ENCODE assay signal across 18 cellular contexts in genomic region chr7:155483868-155484325, GRCh38. TPM values are rescaled to one million over a fixed set of nuclear protein-coding genes. Genes with fewer than 3 reads are reported as not detected.
A peak's percentile ranks its signal among the peaks of the same experiment; 100 is the strongest.
DNase-seq lines count a peak whose midpoint lies in the region; ATAC-seq, FAIRE-seq and TF ChIP-seq lines count a peak whose summit lies in the region.
"Had no signal": no experiment of that assay in that cellular context is flagged by ENCODE, and none has a peak within 500 bp of the region (broad histone marks: within the 10 kb centered on the region; RNA-seq: fewer than 3 reads in every experiment).

No MANE protein-coding gene starts in this region.

- dilution Hi-C loops in mammary epithelial cell (cut with HindIII; ENCODE audit: low sequenced_read_pairs): no loop called here

- H3K4me3 ChIP-seq in right cardiac atrium (ENCODE audit: low read length) (no peak overlapping the region), mammary epithelial cell (replicated peaks in 1 of 3; ENCODE audit: insufficient read depth in 1 of 3, low read depth in 2 of 3, low read length in 3 of 3) (no peak overlapping the region), kidney (ENCODE audit: low read length in 2 of 2) (no peak overlapping the region), upper lobe of right lung (no peak overlapping the region)

- H3K27ac ChIP-seq in right cardiac atrium (ENCODE audit: low read length) (no peak overlapping the region), mammary epithelial cell (ENCODE audit: insufficient read depth, low read depth, low read length) (no peak overlapping the region), kidney (ENCODE audit: low read depth in 2 of 2, low read length in 2 of 2) (no peak overlapping the region), upper lobe of right lung (no peak overlapping the region)
- H3K27ac ChIP-seq: HL-60, parathyroid adenoma had no signal

- H2AFZ ChIP-seq in mammary epithelial cell (ENCODE audit: low read depth, low read length): no peak overlapping the region
- H2AFZ ChIP-seq: parathyroid adenoma had no signal

- H3K4me2 ChIP-seq in mammary epithelial cell (ENCODE audit: insufficient read depth, low read depth, low read length): peak overlapping the region; percentile 43

- ATAC-seq in Right ventricle myocardium superior (ENCODE audit: poor library complexity): peak; percentile 31
- no peak for ATAC-seq in right cardiac atrium
- ATAC-seq in upper lobe of right lung: peak; percentile 48
- no peak for ATAC-seq in HG03354 (IDR thresholded peaks at IDR 0.05; ENCODE audit: poor library complexity, severe bottlenecking, unreplicated experiment)

- H3K79me2 ChIP-seq in mammary epithelial cell (ENCODE audit: insufficient read depth, low read length): no peaks in the 10 kb centered on the region
- H3K79me2 ChIP-seq: parathyroid adenoma had no signal

- H3K27me3 ChIP-seq in right cardiac atrium (ENCODE audit: control insufficient read depth, insufficient read depth) (no peaks in the 10 kb centered on the region), mammary epithelial cell (ENCODE audit: insufficient read depth, low read length) (no peaks in the 10 kb centered on the region), upper lobe of right lung (peaks cover 40% of the 10 kb centered on the region)

- intact Hi-C loops in Right ventricle myocardium superior (cut with DNase I): no loop called here
- intact Hi-C loops in right cardiac atrium (cut with DNase I): no loop called here
- intact Hi-C loops in mammary epithelial cell (cut with micrococcal nuclease): no loop called here
- intact Hi-C loops in kidney (cut with DNase I): no loop called here
- intact Hi-C loops in upper lobe of right lung (cut with DNase I): no loop called here

- H3K36me3 ChIP-seq in mammary epithelial cell (ENCODE audit: insufficient read depth, low read length) (no peaks in the 10 kb centered on the region), kidney (ENCODE audit: control insufficient read depth in 1 of 2, insufficient read depth in 2 of 2, low read length in 2 of 2) (no peaks in the 10 kb centered on the region), upper lobe of right lung (no peaks in the 10 kb centered on the region)

- CTCF ChIA-PET in mammary epithelial cell (lab: Charles Lee; ENCODE audit: low non-redundant PET): no interaction called here

- H4K20me1 ChIP-seq in mammary epithelial cell (ENCODE audit: insufficient read depth, low read length): no peaks in the 10 kb centered on the region

- BruUV-seq in mammary epithelial cell (replicated peaks; lab: Mats Ljungman, UMichigan): no TSS peak

- TF ChIP-seq CTCF in mammary epithelial cell (conservative IDR thresholded peaks at IDR 0.05 in 1 of 2, IDR thresholded peaks at IDR 0.05 in 1 of 2; ENCODE audit: extremely low read depth in 1 of 2, insufficient read depth in 1 of 2, low read depth in 1 of 2, low read length in 2 of 2) (no peak), kidney (IDR thresholded peaks at IDR 0.05; ENCODE audit: borderline replicate concordance, extremely low read depth, insufficient read depth) (no peak), upper lobe of right lung (IDR thresholded peaks at IDR 0.05) (no peak)

- H3K9ac ChIP-seq in mammary epithelial cell (ENCODE audit: insufficient read depth, low read length) (no peak overlapping the region), kidney (ENCODE audit: low read length in 2 of 2) (no peak overlapping the region)
- H3K9ac ChIP-seq: parathyroid adenoma had no signal

- in situ Hi-C loops in mammary epithelial cell (cut with MboI; ENCODE audit: low sequenced_read_pairs in 2 of 2): no loop called here

- DNase-seq in Right ventricle myocardium superior (no peak), right cardiac atrium (no peak), mammary epithelial cell (peak; percentile 66), kidney (peak; percentile 66), upper lobe of right lung (no peak), occipital lobe (lab: John Stamatoyannopoulos, UW) (no peak), EL (no peak)
- DNase-seq: CD4-positive, alpha-beta memory T cell; Karpas-422; NCI-H146; NCI-H524; stimulated activated CD4-positive, alpha-beta T cell treated with anti-CD3 and anti-CD28 coated beads, Interleukin-12 subunit alpha, Interleukin-12 subunit beta, amount 100 ng/mL, for 4 hours had no signal

- no peak for FAIRE-seq in kidney (lab: Jason Lieb, UNC)
- FAIRE-seq: islet of Langerhans, urothelium cell line had no signal

- H3K9me3 ChIP-seq in right cardiac atrium (ENCODE audit: control insufficient read depth, low read length): no peaks in the 10 kb centered on the region
- no peaks in the 10 kb centered on the region for H3K9me3 ChIP-seq in mammary epithelial cell (replicated peaks; ENCODE audit: insufficient read depth, low read length)
- H3K9me3 ChIP-seq in kidney (ENCODE audit: control insufficient read depth in 1 of 2, low read length in 2 of 2): no peaks in the 10 kb centered on the region
- H3K9me3 ChIP-seq in upper lobe of right lung: no peaks in the 10 kb centered on the region

- H3K4me1 ChIP-seq in right cardiac atrium (ENCODE audit: control insufficient read depth, insufficient read depth, low read length): no peaks in the 10 kb centered on the region
- H3K4me1 ChIP-seq in mammary epithelial cell (ENCODE audit: insufficient read depth, low read length): peaks cover 7% of the 10 kb centered on the region
- no peaks in the 10 kb centered on the region for H3K4me1 ChIP-seq in kidney (ENCODE audit: control insufficient read depth in 1 of 2, insufficient read depth in 1 of 2, low read depth in 1 of 2, low read length in 2 of 2)
- peaks cover 3% of the 10 kb centered on the region for H3K4me1 ChIP-seq in upper lobe of right lung
- H3K4me1 ChIP-seq: parathyroid adenoma had no signal

- WGBS in right cardiac atrium: 48% methylated on average over 16 of the region's 16 CpGs
- WGBS in mammary epithelial cell (ENCODE audit: low coverage, missing lambda C conversion rate): 11% methylated on average over 16 of the region's 16 CpGs

RNA-seq across cellular contexts. Expression of gene EN2, which starts 26.0 kb away (rescaled TPM):
- total RNA-seq in Right ventricle myocardium superior (0.11 TPM), right cardiac atrium (under 1 TPM in 2 of 4 donors, not detected in 2; 0.11 to 0.35 TPM), mammary epithelial cell (under 1 TPM; 0.17 to 0.26 TPM), kidney (0.13 TPM), upper lobe of right lung (not detected), occipital lobe (not detected)
- polyA plus RNA-seq in right cardiac atrium (0.16 TPM), mammary epithelial cell (not detected), kidney (ENCODE audit: insufficient read depth, low read depth, low replicate concordance) (not detected)
- polyA minus RNA-seq in mammary epithelial cell: not detected
- total RNA-seq: A673; CD4-positive, alpha-beta memory T cell had no signal
- polyA plus RNA-seq: CD4-positive, alpha-beta memory T cell had no signal

Comparison
In these comparisons a context has a peak if more than half of its experiments do, and no peak if none do; other contexts are left out.
1. ATAC-seq: peak in Right ventricle myocardium superior (single experiment) and upper lobe of right lung (single experiment); none in right cardiac atrium (0 of 2) and HG03354 (single experiment).
2. DNase-seq: peak in mammary epithelial cell (single experiment) and kidney (single experiment); none in Right ventricle myocardium superior (single experiment), right cardiac atrium (0 of 3), upper lobe of right lung (single experiment), occipital lobe (single experiment) and EL (single experiment).